8 cellular contexts compared by ENCODE assay signal in the genomic region with DNA sequence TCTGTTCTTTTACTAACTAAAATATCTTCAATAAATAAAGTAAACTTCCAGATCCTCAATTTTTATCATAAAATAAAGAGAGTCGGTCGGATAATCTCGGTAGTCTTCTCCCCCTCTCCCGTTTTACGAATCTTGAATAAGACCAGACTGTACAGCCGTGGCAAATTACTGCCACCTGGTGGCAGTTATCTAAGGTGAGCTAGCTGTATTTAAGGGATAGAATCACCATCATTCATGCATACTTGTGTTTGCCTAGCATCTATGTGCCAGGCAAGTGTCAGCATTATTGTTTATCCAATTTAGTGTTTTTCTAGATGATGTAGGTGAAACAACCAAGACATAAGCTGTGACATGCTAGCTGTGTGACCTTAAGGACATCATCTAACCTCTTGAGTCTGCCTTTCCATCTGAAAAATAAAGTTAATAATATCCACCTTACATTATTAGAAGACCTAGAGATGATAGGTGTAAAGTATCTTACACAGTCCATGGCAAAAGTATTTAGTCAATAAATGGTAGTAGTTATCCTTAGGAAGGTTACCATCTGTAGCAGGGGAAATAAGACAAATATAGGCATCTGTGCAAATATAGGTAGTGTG. TPM values are rescaled to one million over a fixed set of nuclear protein-coding genes. Genes with fewer than 3 reads are reported as not detected.
DNase-seq lines count a peak whose midpoint lies in the region; ATAC-seq and TF ChIP-seq lines count a peak whose summit lies in the region.

No MANE protein-coding gene starts in this region.

- H3K36me3 ChIP-seq in WERI-Rb-1 (no peaks in the 10 kb centered on the region), colonic mucosa (no peaks in the 10 kb centered on the region), right lobe of liver (no peaks in the 10 kb centered on the region)

- ATAC-seq in Right ventricle myocardium superior (ENCODE audit: poor library complexity), result peak; percentile 71
- ATAC-seq in Right ventricle myocardium inferior, result no peak
- peak; percentile 85 for ATAC-seq in HG03095 (IDR thresholded peaks at IDR 0.05; ENCODE audit: unreplicated experiment)
- peak; percentile 88 to 91 (median 88) for ATAC-seq in right lobe of liver

- WGBS in right lobe of liver (ENCODE audit: insufficient coverage, low coverage, low lambda C conversion rate, missing lambda C conversion rate), result 1% methylated on average over 6 of the region's 6 CpGs

- H3K9me3 ChIP-seq in WERI-Rb-1 (ENCODE audit: severe bottlenecking) (no peaks in the 10 kb centered on the region), colonic mucosa (no peaks in the 10 kb centered on the region), right lobe of liver (no peaks in the 10 kb centered on the region)

- no peak for TF ChIP-seq POLR2A in right lobe of liver (IDR thresholded peaks at IDR 0.05)

- intact Hi-C loops in Right ventricle myocardium superior (cut with DNase I) (no loop called here), Right ventricle myocardium inferior (cut with DNase I) (loop anchor here (10.0 kb wide), 1 partner anchor 1158 kb away; no protein-coding TSS in a partner anchor), colonic mucosa (cut with DNase I) (loop anchor here (10.0 kb wide), 1 partner anchor 1158 kb away; no protein-coding TSS in a partner anchor), right lobe of liver (cut with DNase I) (no loop called here)

- H3K4me1 ChIP-seq in colonic mucosa, result no peaks in the 10 kb centered on the region
- H3K4me1 ChIP-seq in right lobe of liver, result peaks cover 0 to 3% (median 1%) of the 10 kb centered on the region in 4 donors

- TF ChIP-seq CTCF in WERI-Rb-1 (IDR thresholded peaks at IDR 0.05; ENCODE audit: low read depth, low read length) (peak; percentile 66), colonic mucosa (IDR thresholded peaks at IDR 0.05) (peak; percentile 63), right lobe of liver (IDR thresholded peaks at IDR 0.05) (peak; percentile 70 to 85 (median 82))

- no peaks in the 10 kb centered on the region for H3K27me3 ChIP-seq in WERI-Rb-1 (ENCODE audit: insufficient read depth, low read depth, severe bottlenecking)
- H3K27me3 ChIP-seq in colonic mucosa, result no peaks in the 10 kb centered on the region
- H3K27me3 ChIP-seq in right lobe of liver, result no peaks in the 10 kb centered on the region

- no peak overlapping the region for H3K4me3 ChIP-seq in WERI-Rb-1 (ENCODE audit: low read depth, low read length)
- no peak overlapping the region for H3K4me3 ChIP-seq in colonic mucosa
- H3K4me3 ChIP-seq in right lobe of liver, result no peak overlapping the region

- no peak overlapping the region for H3K27ac ChIP-seq in WERI-Rb-1
- no peak overlapping the region for H3K27ac ChIP-seq in colonic mucosa
- no peak overlapping the region for H3K27ac ChIP-seq in right lobe of liver

- DNase-seq in Right ventricle myocardium superior, result no peak
- DNase-seq in Right ventricle myocardium inferior (ENCODE audit: missing footprints), result no peak
- DNase-seq in NCI-H2227 (lab: John Stamatoyannopoulos, UW; ENCODE audit: unreplicated experiment), result peak; percentile 76
- peak; percentile 66 for DNase-seq in WERI-Rb-1
- DNase-seq in colonic mucosa, result peak; percentile 56
- DNase-seq in right lobe of liver, result peak in 2 of 3 donors; percentile 29 to 54
- peak; percentile 16 for DNase-seq in stimulated activated CD8-positive, alpha-beta memory T cell treated with anti-CD3 and anti-CD28 coated beads, Interleukin-4, amount 100 ng/mL, for 24 hours (ENCODE audit: low read depth)

- no peak overlapping the region for H3K9ac ChIP-seq in colonic mucosa (ENCODE audit: low read depth in 2 of 2, low read length in 2 of 2)

RNA-seq across cellular contexts. Expression of a gene that starts 21.3 kb away (rescaled TPM):
- 79.0 TPM for total RNA-seq in Right ventricle myocardium superior
- total RNA-seq in Right ventricle myocardium inferior, result 86.5 TPM
- 100 to 1,000 TPM in 1 of 2 donors, 10 to 100 TPM in 1; 69.2 to 153 TPM for total RNA-seq in colonic mucosa
- 10 to 100 TPM; 20.6 to 39.6 (median 34.2) TPM for total RNA-seq in right lobe of liver

Comparison
In these comparisons a context has a peak if more than half of its experiments do, and no peak if none do; other contexts are left out.
1. intact Hi-C loops: an anchor here in Right ventricle myocardium inferior (10.0 kb wide) and colonic mucosa (10.0 kb wide); none called in Right ventricle myocardium superior and right lobe of liver.
2. DNase-seq: peak in NCI-H2227 (single experiment), WERI-Rb-1 (single experiment), colonic mucosa (single experiment), right lobe of liver (2 of 3) and stimulated activated CD8-positive, alpha-beta memory T cell treated with anti-CD3 and anti-CD28 coated beads, Interleukin-4, amount 100 ng/mL, for 24 hours (single experiment); none in Right ventricle myocardium superior (single experiment) and Right ventricle myocardium inferior (single experiment).
3. Peak in every context shown above with its lines, with median percentiles within 50 percentile points of each other: CTCF ChIP-seq.